In genomic region chr12:76764856-76765255, GRCh38 we compare ENCODE assay signal across 8 cellular contexts. TPM values are rescaled to one million over a fixed set of nuclear protein-coding genes. Genes with fewer than 3 reads are reported as not detected.
DNase-seq lines count a peak whose midpoint lies in the region; FAIRE-seq and TF ChIP-seq lines count a peak whose summit lies in the region.

No MANE protein-coding gene starts in this region.

- no peak for FAIRE-seq in kidney (lab: Jason Lieb, UNC)
- no peak for FAIRE-seq in GM19239 (lab: Jason Lieb, UNC)

- H3K27ac ChIP-seq in HUES64 (ENCODE audit: low read depth, low read length) (peak overlapping the region; percentile 97; the same call in 1 of the 2 replicates), adrenal gland (peak overlapping the region; percentile 92 to 99 (median 98)), kidney (ENCODE audit: low read depth in 2 of 2, low read length in 2 of 2) (peak overlapping the region; percentile 99), substantia nigra (ENCODE audit: low read depth, low read length, poor library complexity, severe bottlenecking) (peak overlapping the region; percentile 92)

- peak overlapping the region; percentile 94 to 99 (median 97) for H3K27ac Mint-ChIP-seq in CD14-positive monocyte

- peaks cover 0 to 2% (median 0%) of the 10 kb centered on the region in 3 donors for H3K27me3 Mint-ChIP-seq in CD14-positive monocyte (ENCODE audit: low read depth in 3 of 3)

- WGBS in HUES64: 19% methylated on average over 9 of the region's 9 CpGs
- WGBS in adrenal gland, 4 donors: 2 to 9% (median 7%) methylated on average over 9 of the region's 9 CpGs

- H3K4me1 ChIP-seq in HUES64 (ENCODE audit: insufficient read depth, low read length) (peaks cover 21% of the 10 kb centered on the region), adrenal gland (replicated peaks in 1 of 2) (peaks cover 10 to 46% of the 10 kb centered on the region in 2 donors), kidney (ENCODE audit: control insufficient read depth in 1 of 2, insufficient read depth in 1 of 2, low read depth in 1 of 2, low read length in 2 of 2) (peaks cover 4 to 11% of the 10 kb centered on the region in 2 donors)

- H3K4me3 Mint-ChIP-seq in CD14-positive monocyte: peak overlapping the region; percentile 96 to 99

- peaks cover 0 to 3% (median 0%) of the 10 kb centered on the region in 7 donors for H3K9me3 Mint-ChIP-seq in CD14-positive monocyte

- no peak for TF ChIP-seq POLR2A in adrenal gland (IDR thresholded peaks at IDR 0.05)

- H3K36me3 Mint-ChIP-seq in CD14-positive monocyte: no peaks in the 10 kb centered on the region

- TF ChIP-seq CTCF in CD14-positive monocyte (IDR thresholded peaks at IDR 0.05): no peak
- no peak for TF ChIP-seq CTCF in adrenal gland (IDR thresholded peaks at IDR 0.05)
- no peak for TF ChIP-seq CTCF in kidney (IDR thresholded peaks at IDR 0.05; ENCODE audit: borderline replicate concordance, extremely low read depth, insufficient read depth)

- peaks cover 49% of the 10 kb centered on the region for H3K4me1 Mint-ChIP-seq in CD14-positive monocyte

- intact Hi-C loops in CD14-positive monocyte (cut with micrococcal nuclease) (no loop called here), adrenal gland (cut with DNase I) (no loop called here), kidney (cut with DNase I) (no loop called here)

- peak overlapping the region; percentile 86 for H3K4me3 ChIP-seq in HUES64 (ENCODE audit: low read length)
- H3K4me3 ChIP-seq in adrenal gland: peak overlapping the region in 3 of 4 donors; percentile 85 to 97 (median 95)
- H3K4me3 ChIP-seq in kidney (ENCODE audit: low read length in 2 of 2): peak overlapping the region; percentile 95 to 96

- no peak for DNase-seq in CD14-positive monocyte (ENCODE audit: low spot score)
- DNase-seq in adrenal gland: peak in 1 of 7 donors; percentile 56
- no peak for DNase-seq in kidney
- DNase-seq in substantia nigra (lab: John Stamatoyannopoulos, UW): peak in 10 of 49 donors; percentile 1 to 50 (median 31)
- DNase-seq in NCI-H2029 treated with DMSO at 0.1 percent for 48 hours (lab: John Stamatoyannopoulos, UW): no peak
- DNase-seq in GM19239 (ENCODE audit: insufficient read length, low spot score): no peak
- DNase-seq in activated CD4-positive, alpha-beta T cell treated with anti-CD3 and anti-CD28 coated beads, Interleukin-2, amount 50 U/mL, for 48 hours: no peak

- H3K36me3 ChIP-seq in HUES64 (ENCODE audit: insufficient read depth, low read length): no peaks in the 10 kb centered on the region
- H3K36me3 ChIP-seq in adrenal gland (replicated peaks in 1 of 2): no peaks in the 10 kb centered on the region
- no peaks in the 10 kb centered on the region for H3K36me3 ChIP-seq in kidney (ENCODE audit: control insufficient read depth in 1 of 2, insufficient read depth in 2 of 2, low read length in 2 of 2)

- no peaks in the 10 kb centered on the region for H3K27me3 ChIP-seq in HUES64 (ENCODE audit: insufficient read depth, low read length)
- H3K27me3 ChIP-seq in adrenal gland: no peaks in the 10 kb centered on the region

- H3K9ac ChIP-seq in HUES64 (ENCODE audit: low read depth, low read length): peak overlapping the region; percentile 97
- H3K9ac ChIP-seq in kidney (ENCODE audit: low read length in 2 of 2): peak overlapping the region; percentile 90 to 94

- H3K9me3 ChIP-seq in HUES64 (ENCODE audit: insufficient read depth, low read depth, low read length) (no peaks in the 10 kb centered on the region), adrenal gland (replicated peaks in 1 of 3) (no peaks in the 10 kb centered on the region), kidney (ENCODE audit: control insufficient read depth in 1 of 2, low read length in 2 of 2) (no peaks in the 10 kb centered on the region)

RNA-seq across cellular contexts. Expression of gene ZDHHC17, which starts 0.9 kb away (rescaled TPM):
- 1 to 10 TPM; 4.6 to 9.3 TPM for polyA plus RNA-seq in CD14-positive monocyte
- polyA plus RNA-seq in HUES64 (2013, experiment 1 of 2): 22.2 TPM
- 23.9 TPM for polyA plus RNA-seq in HUES64 (2013, experiment 2 of 2)
- 100 to 1,000 TPM in 1 of 8 donors, 10 to 100 TPM in 7; 22.3 to 102 (median 35.0) TPM for total RNA-seq in adrenal gland
- polyA plus RNA-seq in adrenal gland: 10 to 100 TPM; 17.7 to 25.7 (median 24.1) TPM
- total RNA-seq in kidney: 39.5 TPM
- polyA plus RNA-seq in kidney (ENCODE audit: insufficient read depth, low read depth, low replicate concordance): 7.7 TPM
